1 cellular context compared by ENCODE assay signal in the genomic region with DNA sequence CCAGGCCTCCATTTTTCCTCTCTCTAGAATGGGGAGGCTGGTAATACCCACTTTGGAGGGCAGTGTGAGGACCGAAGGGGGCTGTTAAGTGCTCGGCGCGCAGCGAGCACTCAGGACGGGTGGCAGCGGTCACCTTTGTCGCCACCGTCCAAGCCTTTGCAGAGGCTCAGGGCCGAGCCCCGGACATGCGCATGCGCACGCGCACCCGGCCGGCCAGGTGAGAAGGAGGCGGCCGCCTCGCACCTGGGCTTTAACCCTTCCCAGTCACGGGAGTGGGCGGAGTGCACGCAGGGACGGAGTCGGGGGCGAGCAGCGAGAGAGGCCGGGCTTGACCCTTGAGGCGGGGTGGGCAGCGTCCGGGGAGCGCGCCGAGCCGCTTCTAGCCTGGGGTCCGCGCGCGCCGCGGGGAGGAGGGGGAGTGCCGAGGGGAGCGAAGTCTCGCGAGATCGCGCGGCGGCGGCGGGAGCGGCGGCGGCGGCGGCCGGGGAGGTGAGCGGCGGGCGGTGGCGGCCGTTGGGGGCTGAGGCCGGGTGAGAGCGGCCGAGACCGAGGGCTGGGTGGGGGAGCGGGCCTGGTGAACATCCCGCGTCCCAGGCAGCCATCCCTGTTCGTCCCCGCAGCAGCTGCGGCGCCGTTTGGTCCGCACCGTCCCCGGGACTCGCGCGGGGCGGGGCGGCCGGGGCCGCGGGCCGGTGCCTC.
A peak's percentile ranks its signal among the peaks of the same experiment; 100 is the strongest.
TF ChIP-seq lines count a peak whose summit lies in the region.

A gene with protein sequence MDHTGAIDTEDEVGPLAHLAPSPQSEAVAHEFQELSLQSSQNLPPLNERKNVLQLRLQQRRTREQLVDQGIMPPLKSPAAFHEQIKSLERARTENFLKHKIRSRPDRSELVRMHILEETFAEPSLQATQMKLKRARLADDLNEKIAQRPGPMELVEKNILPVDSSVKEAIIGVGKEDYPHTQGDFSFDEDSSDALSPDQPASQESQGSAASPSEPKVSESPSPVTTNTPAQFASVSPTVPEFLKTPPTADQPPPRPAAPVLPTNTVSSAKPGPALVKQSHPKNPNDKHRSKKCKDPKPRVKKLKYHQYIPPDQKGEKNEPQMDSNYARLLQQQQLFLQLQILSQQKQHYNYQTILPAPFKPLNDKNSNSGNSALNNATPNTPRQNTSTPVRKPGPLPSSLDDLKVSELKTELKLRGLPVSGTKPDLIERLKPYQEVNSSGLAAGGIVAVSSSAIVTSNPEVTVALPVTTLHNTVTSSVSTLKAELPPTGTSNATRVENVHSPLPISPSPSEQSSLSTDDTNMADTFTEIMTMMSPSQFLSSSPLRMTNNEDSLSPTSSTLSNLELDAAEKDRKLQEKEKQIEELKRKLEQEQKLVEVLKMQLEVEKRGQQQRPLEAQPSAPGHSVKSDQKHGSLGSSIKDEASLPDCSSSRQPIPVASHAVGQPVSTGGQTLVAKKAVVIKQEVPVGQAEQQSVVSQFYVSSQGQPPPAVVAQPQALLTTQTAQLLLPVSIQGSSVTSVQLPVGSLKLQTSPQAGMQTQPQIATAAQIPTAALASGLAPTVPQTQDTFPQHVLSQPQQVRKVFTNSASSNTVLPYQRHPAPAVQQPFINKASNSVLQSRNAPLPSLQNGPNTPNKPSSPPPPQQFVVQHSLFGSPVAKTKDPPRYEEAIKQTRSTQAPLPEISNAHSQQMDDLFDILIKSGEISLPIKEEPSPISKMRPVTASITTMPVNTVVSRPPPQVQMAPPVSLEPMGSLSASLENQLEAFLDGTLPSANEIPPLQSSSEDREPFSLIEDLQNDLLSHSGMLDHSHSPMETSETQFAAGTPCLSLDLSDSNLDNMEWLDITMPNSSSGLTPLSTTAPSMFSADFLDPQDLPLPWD (plus strand): TSS at position 443 of the 699 bp plus-strand sequence. CDS start 69,288 bp downstream, outside the sequence.

TF ChIP-seq in K562, 482 proteins besides CTCF, POLR2A, EP300 and RAD21 (continued from another document and continues in another):
- TF ChIP-seq ATF1 (CRISPR knock-in tag; IDR thresholded peaks at IDR 0.05) (no peak), ATF1 (tag; IDR thresholded peaks at IDR 0.05) (no peak), ZKSCAN1 (IDR thresholded peaks at IDR 0.05; ENCODE audit: low read depth, low read length) (no peak), ZNF76 (CRISPR knock-in tag; IDR thresholded peaks at IDR 0.05; ENCODE audit: borderline replicate concordance) (no peak), SREBF2 (CRISPR knock-in tag; IDR thresholded peaks at IDR 0.05) (no peak), U2AF2 (optimal IDR thresholded peaks at IDR 0.05; ENCODE audit: low read depth, low read length) (no peak), DMBX1 (CRISPR knock-in tag; IDR thresholded peaks at IDR 0.05; ENCODE audit: borderline replicate concordance) (no peak), HDGF (IDR thresholded peaks at IDR 0.05) (no peak), POLR2G (IDR thresholded peaks at IDR 0.05; ENCODE audit: low read depth, low read length) (peak; percentile 87), RBM22 (IDR thresholded peaks at IDR 0.05; ENCODE audit: low read depth, low read length, poor library complexity, severe bottlenecking) (no peak), TARDBP (IDR thresholded peaks at IDR 0.05) (no peak), ZBTB17 (CRISPR knock-in tag; IDR thresholded peaks at IDR 0.05) (no peak), ZNF668 (CRISPR knock-in tag; IDR thresholded peaks at IDR 0.05) (no peak), ZBED1 (IDR thresholded peaks at IDR 0.05) (no peak), RNF2 (IDR thresholded peaks at IDR 0.05) (no peak), SMAD4 (CRISPR knock-in tag; conservative IDR thresholded peaks at IDR 0.05) (0 out of 2 replicates have a peak, but pooled peaks have one; percentile 54), ZNF217 (CRISPR knock-in tag; IDR thresholded peaks at IDR 0.05) (no peak), ZNF77 (CRISPR knock-in tag; IDR thresholded peaks at IDR 0.05) (no peak), NONO (IDR thresholded peaks at IDR 0.05; ENCODE audit: low read depth in 2 of 2, low read length in 1 of 2) (peak; percentile 31 to 62; a peak in 3 of 4 replicates), NCOR1 (IDR thresholded peaks at IDR 0.05) (no peak), HMGN3 (IDR thresholded peaks at IDR 0.05; ENCODE audit: borderline replicate concordance, extremely low read depth, insufficient read length, low read depth, low read length) (no peak), CCNT2 (IDR thresholded peaks at IDR 0.05; ENCODE audit: borderline replicate concordance, extremely low read depth, insufficient read length, low read depth, low read length) (peak; percentile 16), YY1 (IDR thresholded peaks at IDR 0.05; ENCODE audit: borderline replicate concordance in 1 of 3, control insufficient read depth in 1 of 3, extremely low read depth in 1 of 3, insufficient read depth in 3 of 3, insufficient read length in 1 of 3, insufficient replicate concordance in 2 of 3, low read depth in 1 of 3, low read length in 2 of 3) (peak in 1 of 3 experiments; percentile 57), NRF1 (conservative IDR thresholded peaks at IDR 0.05 in 1 of 2, IDR thresholded peaks at IDR 0.05 in 1 of 2) (peak; percentile 99), ZNF584 (CRISPR knock-in tag; IDR thresholded peaks at IDR 0.05; ENCODE audit: low read depth) (no peak)
- TF ChIP-seq, protein P1, sequence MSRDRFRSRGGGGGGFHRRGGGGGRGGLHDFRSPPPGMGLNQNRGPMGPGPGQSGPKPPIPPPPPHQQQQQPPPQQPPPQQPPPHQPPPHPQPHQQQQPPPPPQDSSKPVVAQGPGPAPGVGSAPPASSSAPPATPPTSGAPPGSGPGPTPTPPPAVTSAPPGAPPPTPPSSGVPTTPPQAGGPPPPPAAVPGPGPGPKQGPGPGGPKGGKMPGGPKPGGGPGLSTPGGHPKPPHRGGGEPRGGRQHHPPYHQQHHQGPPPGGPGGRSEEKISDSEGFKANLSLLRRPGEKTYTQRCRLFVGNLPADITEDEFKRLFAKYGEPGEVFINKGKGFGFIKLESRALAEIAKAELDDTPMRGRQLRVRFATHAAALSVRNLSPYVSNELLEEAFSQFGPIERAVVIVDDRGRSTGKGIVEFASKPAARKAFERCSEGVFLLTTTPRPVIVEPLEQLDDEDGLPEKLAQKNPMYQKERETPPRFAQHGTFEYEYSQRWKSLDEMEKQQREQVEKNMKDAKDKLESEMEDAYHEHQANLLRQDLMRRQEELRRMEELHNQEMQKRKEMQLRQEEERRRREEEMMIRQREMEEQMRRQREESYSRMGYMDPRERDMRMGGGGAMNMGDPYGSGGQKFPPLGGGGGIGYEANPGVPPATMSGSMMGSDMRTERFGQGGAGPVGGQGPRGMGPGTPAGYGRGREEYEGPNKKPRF (IDR thresholded peaks at IDR 0.05; ENCODE audit: low read depth, low read length): no peak
- TF ChIP-seq, protein P2, sequence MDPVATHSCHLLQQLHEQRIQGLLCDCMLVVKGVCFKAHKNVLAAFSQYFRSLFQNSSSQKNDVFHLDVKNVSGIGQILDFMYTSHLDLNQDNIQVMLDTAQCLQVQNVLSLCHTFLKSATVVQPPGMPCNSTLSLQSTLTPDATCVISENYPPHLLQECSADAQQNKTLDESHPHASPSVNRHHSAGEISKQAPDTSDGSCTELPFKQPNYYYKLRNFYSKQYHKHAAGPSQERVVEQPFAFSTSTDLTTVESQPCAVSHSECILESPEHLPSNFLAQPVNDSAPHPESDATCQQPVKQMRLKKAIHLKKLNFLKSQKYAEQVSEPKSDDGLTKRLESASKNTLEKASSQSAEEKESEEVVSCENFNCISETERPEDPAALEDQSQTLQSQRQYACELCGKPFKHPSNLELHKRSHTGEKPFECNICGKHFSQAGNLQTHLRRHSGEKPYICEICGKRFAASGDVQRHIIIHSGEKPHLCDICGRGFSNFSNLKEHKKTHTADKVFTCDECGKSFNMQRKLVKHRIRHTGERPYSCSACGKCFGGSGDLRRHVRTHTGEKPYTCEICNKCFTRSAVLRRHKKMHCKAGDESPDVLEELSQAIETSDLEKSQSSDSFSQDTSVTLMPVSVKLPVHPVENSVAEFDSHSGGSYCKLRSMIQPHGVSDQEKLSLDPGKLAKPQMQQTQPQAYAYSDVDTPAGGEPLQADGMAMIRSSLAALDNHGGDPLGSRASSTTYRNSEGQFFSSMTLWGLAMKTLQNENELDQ (CRISPR knock-in tag; IDR thresholded peaks at IDR 0.05; ENCODE audit: borderline replicate concordance): no peak
- TF ChIP-seq, protein P3, sequence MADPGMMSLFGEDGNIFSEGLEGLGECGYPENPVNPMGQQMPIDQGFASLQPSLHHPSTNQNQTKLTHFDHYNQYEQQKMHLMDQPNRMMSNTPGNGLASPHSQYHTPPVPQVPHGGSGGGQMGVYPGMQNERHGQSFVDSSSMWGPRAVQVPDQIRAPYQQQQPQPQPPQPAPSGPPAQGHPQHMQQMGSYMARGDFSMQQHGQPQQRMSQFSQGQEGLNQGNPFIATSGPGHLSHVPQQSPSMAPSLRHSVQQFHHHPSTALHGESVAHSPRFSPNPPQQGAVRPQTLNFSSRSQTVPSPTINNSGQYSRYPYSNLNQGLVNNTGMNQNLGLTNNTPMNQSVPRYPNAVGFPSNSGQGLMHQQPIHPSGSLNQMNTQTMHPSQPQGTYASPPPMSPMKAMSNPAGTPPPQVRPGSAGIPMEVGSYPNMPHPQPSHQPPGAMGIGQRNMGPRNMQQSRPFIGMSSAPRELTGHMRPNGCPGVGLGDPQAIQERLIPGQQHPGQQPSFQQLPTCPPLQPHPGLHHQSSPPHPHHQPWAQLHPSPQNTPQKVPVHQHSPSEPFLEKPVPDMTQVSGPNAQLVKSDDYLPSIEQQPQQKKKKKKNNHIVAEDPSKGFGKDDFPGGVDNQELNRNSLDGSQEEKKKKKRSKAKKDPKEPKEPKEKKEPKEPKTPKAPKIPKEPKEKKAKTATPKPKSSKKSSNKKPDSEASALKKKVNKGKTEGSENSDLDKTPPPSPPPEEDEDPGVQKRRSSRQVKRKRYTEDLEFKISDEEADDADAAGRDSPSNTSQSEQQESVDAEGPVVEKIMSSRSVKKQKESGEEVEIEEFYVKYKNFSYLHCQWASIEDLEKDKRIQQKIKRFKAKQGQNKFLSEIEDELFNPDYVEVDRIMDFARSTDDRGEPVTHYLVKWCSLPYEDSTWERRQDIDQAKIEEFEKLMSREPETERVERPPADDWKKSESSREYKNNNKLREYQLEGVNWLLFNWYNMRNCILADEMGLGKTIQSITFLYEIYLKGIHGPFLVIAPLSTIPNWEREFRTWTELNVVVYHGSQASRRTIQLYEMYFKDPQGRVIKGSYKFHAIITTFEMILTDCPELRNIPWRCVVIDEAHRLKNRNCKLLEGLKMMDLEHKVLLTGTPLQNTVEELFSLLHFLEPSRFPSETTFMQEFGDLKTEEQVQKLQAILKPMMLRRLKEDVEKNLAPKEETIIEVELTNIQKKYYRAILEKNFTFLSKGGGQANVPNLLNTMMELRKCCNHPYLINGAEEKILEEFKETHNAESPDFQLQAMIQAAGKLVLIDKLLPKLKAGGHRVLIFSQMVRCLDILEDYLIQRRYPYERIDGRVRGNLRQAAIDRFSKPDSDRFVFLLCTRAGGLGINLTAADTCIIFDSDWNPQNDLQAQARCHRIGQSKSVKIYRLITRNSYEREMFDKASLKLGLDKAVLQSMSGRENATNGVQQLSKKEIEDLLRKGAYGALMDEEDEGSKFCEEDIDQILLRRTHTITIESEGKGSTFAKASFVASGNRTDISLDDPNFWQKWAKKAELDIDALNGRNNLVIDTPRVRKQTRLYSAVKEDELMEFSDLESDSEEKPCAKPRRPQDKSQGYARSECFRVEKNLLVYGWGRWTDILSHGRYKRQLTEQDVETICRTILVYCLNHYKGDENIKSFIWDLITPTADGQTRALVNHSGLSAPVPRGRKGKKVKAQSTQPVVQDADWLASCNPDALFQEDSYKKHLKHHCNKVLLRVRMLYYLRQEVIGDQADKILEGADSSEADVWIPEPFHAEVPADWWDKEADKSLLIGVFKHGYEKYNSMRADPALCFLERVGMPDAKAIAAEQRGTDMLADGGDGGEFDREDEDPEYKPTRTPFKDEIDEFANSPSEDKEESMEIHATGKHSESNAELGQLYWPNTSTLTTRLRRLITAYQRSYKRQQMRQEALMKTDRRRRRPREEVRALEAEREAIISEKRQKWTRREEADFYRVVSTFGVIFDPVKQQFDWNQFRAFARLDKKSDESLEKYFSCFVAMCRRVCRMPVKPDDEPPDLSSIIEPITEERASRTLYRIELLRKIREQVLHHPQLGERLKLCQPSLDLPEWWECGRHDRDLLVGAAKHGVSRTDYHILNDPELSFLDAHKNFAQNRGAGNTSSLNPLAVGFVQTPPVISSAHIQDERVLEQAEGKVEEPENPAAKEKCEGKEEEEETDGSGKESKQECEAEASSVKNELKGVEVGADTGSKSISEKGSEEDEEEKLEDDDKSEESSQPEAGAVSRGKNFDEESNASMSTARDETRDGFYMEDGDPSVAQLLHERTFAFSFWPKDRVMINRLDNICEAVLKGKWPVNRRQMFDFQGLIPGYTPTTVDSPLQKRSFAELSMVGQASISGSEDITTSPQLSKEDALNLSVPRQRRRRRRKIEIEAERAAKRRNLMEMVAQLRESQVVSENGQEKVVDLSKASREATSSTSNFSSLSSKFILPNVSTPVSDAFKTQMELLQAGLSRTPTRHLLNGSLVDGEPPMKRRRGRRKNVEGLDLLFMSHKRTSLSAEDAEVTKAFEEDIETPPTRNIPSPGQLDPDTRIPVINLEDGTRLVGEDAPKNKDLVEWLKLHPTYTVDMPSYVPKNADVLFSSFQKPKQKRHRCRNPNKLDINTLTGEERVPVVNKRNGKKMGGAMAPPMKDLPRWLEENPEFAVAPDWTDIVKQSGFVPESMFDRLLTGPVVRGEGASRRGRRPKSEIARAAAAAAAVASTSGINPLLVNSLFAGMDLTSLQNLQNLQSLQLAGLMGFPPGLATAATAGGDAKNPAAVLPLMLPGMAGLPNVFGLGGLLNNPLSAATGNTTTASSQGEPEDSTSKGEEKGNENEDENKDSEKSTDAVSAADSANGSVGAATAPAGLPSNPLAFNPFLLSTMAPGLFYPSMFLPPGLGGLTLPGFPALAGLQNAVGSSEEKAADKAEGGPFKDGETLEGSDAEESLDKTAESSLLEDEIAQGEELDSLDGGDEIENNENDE (IDR thresholded peaks at IDR 0.05; ENCODE audit: low read depth, low read length): no peak
- TF ChIP-seq, protein P4, sequence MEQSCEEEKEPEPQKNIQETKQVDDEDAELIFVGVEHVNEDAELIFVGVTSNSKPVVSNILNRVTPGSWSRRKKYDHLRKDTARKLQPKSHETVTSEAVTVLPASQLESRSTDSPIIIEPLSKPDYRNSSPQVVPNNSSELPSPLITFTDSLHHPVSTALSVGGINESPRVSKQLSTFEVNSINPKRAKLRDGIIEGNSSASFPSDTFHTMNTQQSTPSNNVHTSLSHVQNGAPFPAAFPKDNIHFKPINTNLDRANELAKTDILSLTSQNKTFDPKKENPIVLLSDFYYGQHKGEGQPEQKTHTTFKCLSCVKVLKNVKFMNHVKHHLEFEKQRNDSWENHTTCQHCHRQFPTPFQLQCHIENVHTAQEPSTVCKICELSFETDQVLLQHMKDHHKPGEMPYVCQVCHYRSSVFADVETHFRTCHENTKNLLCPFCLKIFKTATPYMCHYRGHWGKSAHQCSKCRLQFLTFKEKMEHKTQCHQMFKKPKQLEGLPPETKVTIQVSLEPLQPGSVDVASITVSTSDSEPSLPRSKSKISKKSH (CRISPR knock-in tag; IDR thresholded peaks at IDR 0.05): no peak
- TF ChIP-seq, protein P5, sequence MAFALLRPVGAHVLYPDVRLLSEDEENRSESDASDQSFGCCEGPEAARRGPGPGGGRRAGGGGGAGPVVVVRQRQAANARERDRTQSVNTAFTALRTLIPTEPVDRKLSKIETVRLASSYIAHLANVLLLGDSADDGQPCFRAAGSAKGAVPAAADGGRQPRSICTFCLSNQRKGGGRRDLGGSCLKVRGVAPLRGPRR (CRISPR knock-in tag; IDR thresholded peaks at IDR 0.05): no peak
- TF ChIP-seq, protein P6, sequence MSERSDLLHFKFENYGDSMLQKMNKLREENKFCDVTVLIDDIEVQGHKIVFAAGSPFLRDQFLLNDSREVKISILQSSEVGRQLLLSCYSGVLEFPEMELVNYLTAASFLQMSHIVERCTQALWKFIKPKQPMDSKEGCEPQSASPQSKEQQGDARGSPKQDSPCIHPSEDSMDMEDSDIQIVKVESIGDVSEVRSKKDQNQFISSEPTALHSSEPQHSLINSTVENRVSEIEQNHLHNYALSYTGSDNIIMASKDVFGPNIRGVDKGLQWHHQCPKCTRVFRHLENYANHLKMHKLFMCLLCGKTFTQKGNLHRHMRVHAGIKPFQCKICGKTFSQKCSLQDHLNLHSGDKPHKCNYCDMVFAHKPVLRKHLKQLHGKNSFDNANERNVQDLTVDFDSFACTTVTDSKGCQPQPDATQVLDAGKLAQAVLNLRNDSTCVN (CRISPR knock-in tag; IDR thresholded peaks at IDR 0.05): no peak
